ENCODE assay signal across 8 cellular contexts in genomic region chr18:35050004-35050623, GRCh38. TPM values are rescaled to one million over a fixed set of nuclear protein-coding genes. Genes with fewer than 3 reads are reported as not detected.
A peak's percentile ranks its signal among the peaks of the same experiment; 100 is the strongest.
DNase-seq lines count a peak whose midpoint lies in the region; ATAC-seq and TF ChIP-seq lines count a peak whose summit lies in the region.

No MANE protein-coding gene starts in this region.

- H3K4me2 ChIP-seq in Karpas-422 (ENCODE audit: low read depth, low read length, poor library complexity, severe bottlenecking) = peak overlapping the region; percentile 66

- H3K9me2 ChIP-seq in Karpas-422 (replicated peaks; ENCODE audit: insufficient read depth, low read length) = no peaks in the 10 kb centered on the region

- peaks cover 66% of the 10 kb centered on the region; the same call in 1 of the 2 replicates for H4K20me1 ChIP-seq in Karpas-422 (ENCODE audit: insufficient read depth, low read depth, low read length)

- H3K4me1 ChIP-seq in Karpas-422 (ENCODE audit: low read length) (peaks cover 82% of the 10 kb centered on the region), cardiac muscle cell (ENCODE audit: low read depth) (peaks cover 37% of the 10 kb centered on the region)

- peak; percentile 37 for ATAC-seq in GM19035 (IDR thresholded peaks at IDR 0.05; ENCODE audit: unreplicated experiment)

- peak overlapping the region; percentile 84 for H3K27ac ChIP-seq in Karpas-422 (ENCODE audit: low read length)
- peak overlapping the region; percentile 80 for H3K27ac ChIP-seq in cardiac muscle cell

- H3K79me2 ChIP-seq in Karpas-422 (ENCODE audit: low read length) = peaks cover 96% of the 10 kb centered on the region

- DNase-seq in A172 (ENCODE audit: low spot score) = peak; percentile 3
- DNase-seq in Karpas-422 = no peak
- DNase-seq in cardiac muscle cell (ENCODE audit: low read depth in 1 of 2, low spot score in 1 of 2) = peak in 1 of 2 donors; percentile 47
- DNase-seq in posterior cingulate gyrus = no peak
- no peak for DNase-seq in activated effector memory CD4-positive, alpha-beta T cell treated with anti-CD3 and anti-CD28 coated beads, Interleukin-2, amount 50 U/mL, for 16 hours
- no peak for DNase-seq in UCSD-AML1 (lab: John Stamatoyannopoulos, UW; ENCODE audit: unreplicated experiment)
- no peak for DNase-seq in activated CD8-positive, alpha-beta memory T cell treated with anti-CD3 and anti-CD28 coated beads for 24 hours

- H3K36me3 ChIP-seq in Karpas-422 (ENCODE audit: insufficient read depth, low read length) (peaks cover 42% of the 10 kb centered on the region), cardiac muscle cell (no peaks in the 10 kb centered on the region)

- no peak for TF ChIP-seq CTCF in cardiac muscle cell (IDR thresholded peaks at IDR 0.05; ENCODE audit: low read depth, low read length)

- intact Hi-C loops in posterior cingulate gyrus (cut with DNase I) = no loop called here

- H2AFZ ChIP-seq in Karpas-422 (ENCODE audit: low read length) = no peak overlapping the region

- peak overlapping the region; percentile 26 for H3K4me3 ChIP-seq in Karpas-422 (ENCODE audit: low read length)
- H3K4me3 ChIP-seq in cardiac muscle cell = no peak overlapping the region

- peak overlapping the region; percentile 49 for H3K9ac ChIP-seq in Karpas-422 (ENCODE audit: low read length)

- H3K27me3 ChIP-seq in Karpas-422 (ENCODE audit: low read length) = no peaks in the 10 kb centered on the region
- H3K27me3 ChIP-seq in cardiac muscle cell = no peaks in the 10 kb centered on the region

- H3K9me3 ChIP-seq in Karpas-422 (ENCODE audit: low read length) (no peaks in the 10 kb centered on the region), cardiac muscle cell (ENCODE audit: low read depth) (no peaks in the 10 kb centered on the region)

RNA-seq across cellular contexts. Expression of gene MAPRE2, which starts 8.9 kb away (rescaled TPM):
- total RNA-seq in A172 (2014; rRNA removed; shearing (Covaris generic)) = 23.1 and 33.5 TPM in 2 replicates
- 200 and 267 TPM in 2 replicates for total RNA-seq in Karpas-422 (2014; rRNA removed; shearing (Covaris generic); ENCODE audit: low replicate concordance)
- total RNA-seq in cardiac muscle cell = 20.3 and 22.3 TPM in 2 replicates
- 31.0 and 31.9 TPM in 2 replicates for polyA plus RNA-seq in cardiac muscle cell
